Comparison of ENCODE assay signal across 29 cellular contexts in genomic region chr1:39805385-39805784, GRCh38.
"Had no signal": no experiment of that assay in that cellular context is flagged by ENCODE, and none has a peak within 500 bp of the region (broad histone marks: within the 10 kb centered on the region; RNA-seq: fewer than 3 reads in every experiment).

No MANE protein-coding gene starts in this region.

- H3K4me3 Mint-ChIP-seq: activated B cell treated with CpG ODN at 0.5 μM for 24 hours; activated CD8-positive, alpha-beta T cell treated with anti-CD3 and anti-CD28 coated beads for 36 hours; activated naive CD8-positive, alpha-beta T cell; central memory CD8-positive, alpha-beta T cell; dendritic cell treated with granulocyte-macrophage colony-stimulating factor and Interleukin-4, amounts not matched to agents 40 ng/mL and 50 ng/mL, for 4 days; endodermal cell; T-helper 17 cell; T-helper 2 cell treated with Interferon-gamma antibody and Interleukin-4, amounts not matched to agents 5 μg/mL and 100 μg/mL, for 36 hours had no signal

- H3K27me3 Mint-ChIP-seq: activated B cell treated with CpG ODN at 0.5 μM for 24 hours; activated CD8-positive, alpha-beta T cell treated with anti-CD3 and anti-CD28 coated beads for 36 hours; activated naive CD8-positive, alpha-beta T cell; central memory CD8-positive, alpha-beta T cell; dendritic cell treated with granulocyte-macrophage colony-stimulating factor and Interleukin-4, amounts not matched to agents 40 ng/mL and 50 ng/mL, for 4 days had no signal

- H3K36me3 ChIP-seq: brain microvascular endothelial cell, WERI-Rb-1 had no signal

- H3K9me3 Mint-ChIP-seq: central memory CD8-positive, alpha-beta T cell had no signal

- H3K4me3 ChIP-seq: coronary artery, dorsolateral prefrontal cortex had no signal

- H3K27ac ChIP-seq: brain microvascular endothelial cell, coronary artery, dorsolateral prefrontal cortex, WERI-Rb-1 had no signal

- H3K4me1 Mint-ChIP-seq: activated B cell treated with CpG ODN at 0.5 μM for 24 hours, endodermal cell had no signal

- H3K27ac Mint-ChIP-seq: activated B cell treated with CpG ODN at 0.5 μM for 24 hours; activated CD8-positive, alpha-beta T cell treated with anti-CD3 and anti-CD28 coated beads for 36 hours; activated naive CD8-positive, alpha-beta T cell; dendritic cell treated with granulocyte-macrophage colony-stimulating factor and Interleukin-4, amounts not matched to agents 40 ng/mL and 50 ng/mL, for 4 days; endodermal cell; T-helper 17 cell; T-helper 2 cell treated with Interferon-gamma antibody and Interleukin-4, amounts not matched to agents 5 μg/mL and 100 μg/mL, for 36 hours had no signal

- DNase-seq: activated B cell treated with CpG ODN at 0.5 μM for 24 hours; activated CD4-positive, alpha-beta T cell treated with anti-CD3 and anti-CD28 coated beads for 48 hours; activated CD4-positive, alpha-beta T cell treated with anti-CD3 and anti-CD28 coated beads, Interleukin-2, amount 50 U/mL, for 1 hour; activated CD4-positive, alpha-beta T cell treated with anti-CD3 and anti-CD28 coated beads, Interleukin-2, amount 50 U/mL, for 48 hours; activated CD8-positive, alpha-beta memory T cell treated with anti-CD3 and anti-CD28 coated beads for 24 hours; activated CD8-positive, alpha-beta T cell treated with anti-CD3 and anti-CD28 coated beads for 36 hours; activated effector memory CD4-positive, alpha-beta T cell treated with Interleukin-2 at 50 U/mL for 16 hours; activated naive CD4-positive, alpha-beta T cell treated with anti-CD3 and anti-CD28 coated beads, Interleukin-2, amount 50 U/mL, for 16 hours; activated T-cell treated with anti-CD3 and anti-CD28 coated beads, Interleukin-2, amount 50 U/mL, for 1 hour; activated T-cell treated with anti-CD3 and anti-CD28 coated beads, Interleukin-2, amount 50 U/mL, for 48 hours; amniotic stem cell; anterior cingulate cortex; brain microvascular endothelial cell; dorsolateral prefrontal cortex; effector memory CD4-positive, alpha-beta T cell; endodermal cell; foreskin fibroblast; head of caudate nucleus; T-helper 1 cell; T-helper 17 cell; T1000; WERI-Rb-1 had no signal

- ATAC-seq: activated CD4-positive, CD25-positive, alpha-beta regulatory T cell treated with anti-CD3 and anti-CD28 coated beads, Interleukin-2, amount 50 U/mL, for 24 hours; activated CD8-positive, alpha-beta T cell treated with anti-CD3 and anti-CD28 coated beads for 36 hours; esophagus mucosa; T-helper 17 cell had no signal
